ENCODE assay signal across 1 cellular context in the genomic region with DNA sequence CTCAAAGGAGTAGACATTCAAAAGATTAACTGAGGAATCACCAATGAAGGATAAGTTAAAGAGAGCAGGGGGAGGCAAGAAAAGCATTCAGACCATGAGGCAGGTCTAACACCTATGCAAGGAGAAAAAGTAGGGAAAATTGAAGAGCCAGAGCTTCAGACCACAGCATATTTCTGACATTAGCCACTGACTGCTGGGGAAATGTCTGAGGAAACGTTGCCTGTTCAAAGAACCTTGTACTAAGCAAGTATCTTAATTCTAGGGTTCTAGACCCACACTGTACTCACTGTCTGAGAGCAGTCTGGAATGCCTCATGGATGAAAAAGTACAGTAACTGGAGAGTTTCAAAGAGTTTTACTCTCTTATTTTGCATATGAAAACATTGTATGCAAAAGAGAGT.
TF ChIP-seq lines count a peak whose summit lies in the region.

No MANE protein-coding gene starts in this region.

TF ChIP-seq in IMR-90, 13 proteins besides CTCF, POLR2A, EP300 and RAD21:
- TF ChIP-seq FOS (IDR thresholded peaks at IDR 0.05; ENCODE audit: low read depth, low read length) (no peak), RCOR1 (IDR thresholded peaks at IDR 0.05; ENCODE audit: insufficient replicate concordance, low read length) (no peak), MXI1 (IDR thresholded peaks at IDR 0.05; ENCODE audit: borderline replicate concordance, low read depth, low read length) (no peak), RFX5 (IDR thresholded peaks at IDR 0.05; ENCODE audit: low read depth, low read length) (no peak), CEBPB (IDR thresholded peaks at IDR 0.05; ENCODE audit: low read depth, low read length) (no peak), MAFK (IDR thresholded peaks at IDR 0.05; ENCODE audit: low read depth, low read length) (no peak), CHD1 (IDR thresholded peaks at IDR 0.05; ENCODE audit: low read depth, low read length) (no peak), BHLHE40 (IDR thresholded peaks at IDR 0.05; ENCODE audit: low read depth, low read length) (no peak), SMC3 (IDR thresholded peaks at IDR 0.05; ENCODE audit: low read depth, low read length) (no peak), NFE2L2 (IDR thresholded peaks at IDR 0.05; ENCODE audit: low read depth, low read length) (no peak), MAZ (IDR thresholded peaks at IDR 0.05; ENCODE audit: borderline replicate concordance, low read depth, low read length) (no peak)
- TF ChIP-seq, protein P1, sequence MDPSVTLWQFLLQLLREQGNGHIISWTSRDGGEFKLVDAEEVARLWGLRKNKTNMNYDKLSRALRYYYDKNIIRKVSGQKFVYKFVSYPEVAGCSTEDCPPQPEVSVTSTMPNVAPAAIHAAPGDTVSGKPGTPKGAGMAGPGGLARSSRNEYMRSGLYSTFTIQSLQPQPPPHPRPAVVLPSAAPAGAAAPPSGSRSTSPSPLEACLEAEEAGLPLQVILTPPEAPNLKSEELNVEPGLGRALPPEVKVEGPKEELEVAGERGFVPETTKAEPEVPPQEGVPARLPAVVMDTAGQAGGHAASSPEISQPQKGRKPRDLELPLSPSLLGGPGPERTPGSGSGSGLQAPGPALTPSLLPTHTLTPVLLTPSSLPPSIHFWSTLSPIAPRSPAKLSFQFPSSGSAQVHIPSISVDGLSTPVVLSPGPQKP (IDR thresholded peaks at IDR 0.05; ENCODE audit: borderline replicate concordance, low read depth, low read length) = no peak
- TF ChIP-seq, protein P2, sequence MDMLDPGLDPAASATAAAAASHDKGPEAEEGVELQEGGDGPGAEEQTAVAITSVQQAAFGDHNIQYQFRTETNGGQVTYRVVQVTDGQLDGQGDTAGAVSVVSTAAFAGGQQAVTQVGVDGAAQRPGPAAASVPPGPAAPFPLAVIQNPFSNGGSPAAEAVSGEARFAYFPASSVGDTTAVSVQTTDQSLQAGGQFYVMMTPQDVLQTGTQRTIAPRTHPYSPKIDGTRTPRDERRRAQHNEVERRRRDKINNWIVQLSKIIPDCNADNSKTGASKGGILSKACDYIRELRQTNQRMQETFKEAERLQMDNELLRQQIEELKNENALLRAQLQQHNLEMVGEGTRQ (IDR thresholded peaks at IDR 0.05; ENCODE audit: low read depth, low read length) = no peak
